8 cellular contexts compared by ENCODE assay signal in the genomic region with DNA sequence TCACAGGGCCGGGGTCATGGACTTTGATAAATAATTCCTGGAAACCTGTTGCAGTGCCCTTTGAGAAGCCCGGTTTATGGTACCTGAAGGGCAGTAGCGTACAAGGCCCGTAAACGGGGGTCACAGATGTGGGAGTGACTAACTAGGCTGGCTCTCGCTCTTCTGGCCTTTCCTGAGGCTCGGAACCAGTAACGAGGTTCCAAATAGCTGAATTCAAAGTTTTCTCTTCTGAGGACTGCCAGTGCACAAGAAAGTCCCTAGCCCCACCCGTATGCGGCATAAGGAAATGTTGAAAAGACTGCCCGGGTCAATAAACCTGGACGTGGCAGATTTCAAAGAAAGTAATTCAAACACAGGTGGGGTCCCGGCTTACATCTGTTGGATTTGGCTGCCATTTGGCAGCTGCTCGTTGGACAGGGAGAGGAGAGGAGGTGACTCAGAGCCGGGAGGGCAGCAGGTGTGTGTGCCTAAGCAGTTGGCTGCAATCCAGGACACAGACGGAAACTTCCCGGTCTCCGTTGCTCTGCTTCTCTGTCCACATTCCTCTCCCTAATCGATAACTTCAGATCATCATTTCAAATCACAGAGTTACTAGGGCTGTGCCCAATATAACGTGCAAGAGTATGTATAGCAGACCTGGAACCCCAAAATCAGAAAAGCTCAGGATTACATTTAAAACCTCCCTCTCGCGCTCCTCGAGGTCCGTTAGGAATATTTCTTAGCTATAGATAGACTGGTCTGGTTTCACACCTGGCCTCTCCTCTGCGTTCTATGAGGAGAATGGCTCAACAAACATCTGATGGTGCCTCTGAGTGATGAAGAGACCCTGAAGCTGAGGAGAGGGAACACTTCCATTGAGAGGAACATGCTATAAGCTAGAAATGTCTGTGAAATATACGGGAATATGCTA. TPM values are rescaled to one million over a fixed set of nuclear protein-coding genes. Genes with fewer than 3 reads are reported as not detected.
A peak's percentile ranks its signal among the peaks of the same experiment; 100 is the strongest.
DNase-seq lines count a peak whose midpoint lies in the region; ATAC-seq and TF ChIP-seq lines count a peak whose summit lies in the region.

No MANE protein-coding gene starts in this region.

- H3K9ac ChIP-seq in BLaER1 treated with 17β-estradiol and CSF1 and Interleukin-3, amounts not matched to agents 10 nM and 100 nM, result peak overlapping the region; percentile 83 to 91 (median 87)
- H3K9ac ChIP-seq in PC-3 (ENCODE audit: low read length) (peak overlapping the region; percentile 89), parathyroid adenoma (peak overlapping the region; percentile 64)

- POLR2A ChIA-PET in PC-3 (lab: Charles Lee; ENCODE audit: unreplicated experiment), result interaction anchor here (0.6 to 0.9 kb wide), 2 partner anchors 37 to 49 kb away, joined by 3 read pairs; no protein-coding TSS in a partner anchor

- H2AFZ ChIP-seq in PC-3 (ENCODE audit: low read length) (peak overlapping the region; percentile 72), parathyroid adenoma (peak overlapping the region; percentile 98)

- peak overlapping the region; percentile 81 to 89 (median 85) for H3K27ac ChIP-seq in BLaER1 treated with 17β-estradiol and CSF1 and Interleukin-3, amounts not matched to agents 10 nM and 100 nM
- H3K27ac ChIP-seq in PC-3 (ENCODE audit: low read length) (peak overlapping the region; percentile 92), parathyroid adenoma (peak overlapping the region; percentile 82)

- intact Hi-C loops in PC-3 (cut with micrococcal nuclease) (loop anchor here (5.0 kb wide), 1 partner anchor 39 kb away; no protein-coding TSS in a partner anchor), head of caudate nucleus (cut with DNase I) (no loop called here)

- peaks cover 3% of the 10 kb centered on the region for H3F3A ChIP-seq in PC-3 (ENCODE audit: low read length, unreplicated experiment)

- H3K4me2 ChIP-seq in BLaER1 treated with 17β-estradiol and CSF1 and Interleukin-3, amounts not matched to agents 10 nM and 100 nM, result peak overlapping the region; percentile 87 to 100 (median 95)
- H3K4me2 ChIP-seq in PC-3 (ENCODE audit: low read length) (peak overlapping the region; percentile 95), parathyroid adenoma (ENCODE audit: low read length) (peak overlapping the region; percentile 82)

- peak overlapping the region; percentile 74 to 100 (median 95) for H3K4me3 ChIP-seq in BLaER1 treated with 17β-estradiol and CSF1 and Interleukin-3, amounts not matched to agents 10 nM and 100 nM
- H3K4me3 ChIP-seq in PC-3 (ENCODE audit: low read length) (peak overlapping the region; percentile 94), parathyroid adenoma (ENCODE audit: low read depth, low read length) (peak overlapping the region; percentile 73)

- H4K20me1 ChIP-seq in BLaER1 treated with 17β-estradiol and CSF1 and Interleukin-3, amounts not matched to agents 10 nM and 100 nM, result peaks cover 0 to 33% (median 10%) of the 10 kb centered on the region in 11 experiments; a peak in 9 of 22 replicates
- H4K20me1 ChIP-seq in PC-3 (ENCODE audit: low read length), result peaks cover 26% of the 10 kb centered on the region

- peaks cover 5 to 38% (median 32%) of the 10 kb centered on the region in 10 experiments; a peak in 19 of 20 replicates for H3K4me1 ChIP-seq in BLaER1 treated with 17β-estradiol and CSF1 and Interleukin-3, amounts not matched to agents 10 nM and 100 nM
- H3K4me1 ChIP-seq in PC-3 (ENCODE audit: insufficient read depth, low read length), result peaks cover 29% of the 10 kb centered on the region
- H3K4me1 ChIP-seq in parathyroid adenoma, result peaks cover 12% of the 10 kb centered on the region

- peaks cover 9 to 25% (median 21%) of the 10 kb centered on the region in 11 experiments; a peak in 14 of 22 replicates for H3K36me3 ChIP-seq in BLaER1 treated with 17β-estradiol and CSF1 and Interleukin-3, amounts not matched to agents 10 nM and 100 nM
- H3K36me3 ChIP-seq in PC-3 (ENCODE audit: low read depth, low read length), result no peaks in the 10 kb centered on the region
- no peaks in the 10 kb centered on the region for H3K36me3 ChIP-seq in parathyroid adenoma (ENCODE audit: control insufficient read depth, insufficient read depth, low read length)

- ATAC-seq in GM19372 (IDR thresholded peaks at IDR 0.05; ENCODE audit: low read depth, unreplicated experiment), result peak; percentile 14
- peak; percentile 52 for ATAC-seq in PC-3

- H3K9me3 ChIP-seq in BLaER1 treated with 17β-estradiol and CSF1 and Interleukin-3, amounts not matched to agents 10 nM and 100 nM (replicated peaks in 1 of 11), result no peaks in the 10 kb centered on the region
- no peaks in the 10 kb centered on the region for H3K9me3 ChIP-seq in PC-3 (ENCODE audit: low read length)
- H3K9me3 ChIP-seq in parathyroid adenoma (ENCODE audit: control insufficient read depth, low read length), result no peaks in the 10 kb centered on the region

- no peaks in the 10 kb centered on the region for H3K27me3 ChIP-seq in BLaER1 treated with 17β-estradiol and CSF1 and Interleukin-3, amounts not matched to agents 10 nM and 100 nM
- H3K27me3 ChIP-seq in PC-3 (ENCODE audit: low read length) (no peaks in the 10 kb centered on the region), parathyroid adenoma (ENCODE audit: control insufficient read depth, insufficient read depth, low read length) (no peaks in the 10 kb centered on the region)

- CTCF ChIA-PET in PC-3 (lab: Charles Lee), result no interaction called here

- peaks cover 40% of the 10 kb centered on the region for H3K79me2 ChIP-seq in PC-3 (ENCODE audit: low read length)
- no peaks in the 10 kb centered on the region for H3K79me2 ChIP-seq in parathyroid adenoma

- DNase-seq in HT-29 (ENCODE audit: low spot score) (peak; percentile 97), PC-3 (peak; percentile 95), head of caudate nucleus (peak in 36 of 42 donors; percentile 9 to 66 (median 29)), GDM1 (lab: John Stamatoyannopoulos, UW) (no peak)
- DNase-seq in activated naive CD4-positive, alpha-beta T cell treated with anti-CD3 and anti-CD28 coated beads, Interleukin-2, amount 50 U/mL, for 16 hours, result peak; percentile 38

- no peaks in the 10 kb centered on the region for H3K9me2 ChIP-seq in PC-3 (replicated peaks; ENCODE audit: low read length)

- no peak for TF ChIP-seq CTCF in PC-3 (conservative IDR thresholded peaks at IDR 0.05; ENCODE audit: low read depth, low read length)
- no peak for TF ChIP-seq CTCF in parathyroid adenoma (IDR thresholded peaks at IDR 0.05)

- TSS peak; percentile 87 for BruUV-seq in PC-3 (replicated peaks; lab: Mats Ljungman, UMichigan)

RNA-seq across cellular contexts. Expression of a gene that starts 0.8 kb away (rescaled TPM):
- total RNA-seq in HT-29 (2014; rRNA removed; shearing (Covaris generic)), result 37.0 and 44.1 TPM in 2 replicates
- total RNA-seq in PC-3 (2014; rRNA removed), result 18.3 and 21.0 TPM in 2 replicates
